ENCODE assay signal across 8 cellular contexts in the genomic region with DNA sequence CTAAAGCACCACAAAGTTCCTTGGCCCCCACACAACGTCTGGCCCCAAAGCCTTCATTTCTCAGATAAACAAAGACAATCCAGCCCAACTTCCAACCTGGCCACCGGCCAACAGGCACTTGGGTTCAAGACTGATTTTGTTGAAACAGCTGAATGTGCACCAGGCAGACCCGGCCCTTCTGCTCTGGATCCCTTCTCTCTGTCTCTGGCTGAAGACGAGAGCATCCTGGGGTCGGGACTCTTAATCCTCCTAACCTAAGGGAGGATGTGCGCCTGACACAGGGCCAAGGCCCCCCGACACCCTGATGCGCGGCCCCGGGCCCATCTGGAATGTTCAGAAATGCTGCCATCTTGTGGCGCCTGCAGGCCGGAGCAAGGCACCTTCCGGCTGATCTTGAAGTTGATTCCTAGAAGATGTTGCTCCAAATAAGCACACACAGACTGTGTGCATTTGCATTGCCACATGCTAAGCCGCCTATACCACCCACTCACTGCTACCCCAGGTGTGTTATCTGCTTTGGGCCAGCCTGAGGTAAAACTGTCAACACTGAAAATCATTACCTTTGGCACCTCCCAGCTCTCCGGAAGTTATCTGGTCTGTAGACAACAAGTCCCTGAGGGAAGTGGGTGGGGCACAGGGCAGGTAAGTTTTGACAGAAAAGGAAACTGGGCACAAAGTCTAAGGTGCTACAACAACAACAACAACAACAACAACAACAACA.
DNase-seq lines count a peak whose midpoint lies in the region; ATAC-seq, FAIRE-seq and TF ChIP-seq lines count a peak whose summit lies in the region.

No MANE protein-coding gene starts in this region.

- no peak overlapping the region for H3K9ac ChIP-seq in kidney (ENCODE audit: low read length in 2 of 2)

- no peaks in the 10 kb centered on the region for H3K27me3 ChIP-seq in brain microvascular endothelial cell (replicated peaks)

- H3K4me3 ChIP-seq in NB4 (ENCODE audit: low read depth, low read length) (no peak overlapping the region), brain microvascular endothelial cell (ENCODE audit: low read depth, low read length) (no peak overlapping the region), kidney (ENCODE audit: low read length in 2 of 2) (no peak overlapping the region)

- TF ChIP-seq POLR2A in NB4 (IDR thresholded peaks at IDR 0.05; ENCODE audit: extremely low read depth, insufficient read length), result no peak

- no peaks in the 10 kb centered on the region for H3K4me1 ChIP-seq in kidney (ENCODE audit: control insufficient read depth in 1 of 2, insufficient read depth in 1 of 2, low read depth in 1 of 2, low read length in 2 of 2)

- DNase-seq in stimulated activated CD4-positive, alpha-beta T cell treated with anti-CD3 and anti-CD28 coated beads, Interleukin-15, amount 100 ng/mL, for 24 hours, result peak; percentile 40
- DNase-seq in stimulated activated CD4-positive, alpha-beta T cell treated with anti-CD3 and anti-CD28 coated beads, Interleukin-12 subunit alpha, Interleukin-12 subunit beta, amount 100 ng/mL, for 4 hours, result no peak
- DNase-seq in NB4 (ENCODE audit: low read depth) (peak; percentile 48), brain microvascular endothelial cell (peak; percentile 33), kidney (peak; percentile 76), superior temporal gyrus (ENCODE audit: extremely low spot score) (peak; percentile 43), NCI-H524 treated with DMSO at 0.1 percent for 48 hours (lab: John Stamatoyannopoulos, UW) (no peak)

- H3K36me3 ChIP-seq in brain microvascular endothelial cell (replicated peaks) (no peaks in the 10 kb centered on the region), kidney (ENCODE audit: control insufficient read depth in 1 of 2, insufficient read depth in 2 of 2, low read length in 2 of 2) (no peaks in the 10 kb centered on the region)

- intact Hi-C loops in kidney (cut with DNase I), result no loop called here

- no peak for ATAC-seq in GM19035 (IDR thresholded peaks at IDR 0.05; ENCODE audit: unreplicated experiment)

- in situ Hi-C loops in brain microvascular endothelial cell (cut with HindIII; ENCODE audit: low pct_ligation_motif_present, low sequenced_read_pairs), result no loop called here

- no peaks in the 10 kb centered on the region for H3K9me3 ChIP-seq in kidney (ENCODE audit: control insufficient read depth in 1 of 2, low read length in 2 of 2)

- no peak for FAIRE-seq in kidney (lab: Jason Lieb, UNC)

- H3K27ac ChIP-seq in brain microvascular endothelial cell (no peak overlapping the region), kidney (ENCODE audit: low read depth in 2 of 2, low read length in 2 of 2) (no peak overlapping the region)

- peak; percentile 84 for TF ChIP-seq CTCF in NB4 (IDR thresholded peaks at IDR 0.05; ENCODE audit: low read depth, low read length)
- TF ChIP-seq CTCF in brain microvascular endothelial cell (IDR thresholded peaks at IDR 0.05; ENCODE audit: low read depth, low read length, missing control alignments), result peak; percentile 85
- peak; percentile 39 for TF ChIP-seq CTCF in kidney (IDR thresholded peaks at IDR 0.05; ENCODE audit: borderline replicate concordance, extremely low read depth, insufficient read depth)

Comparison
In these comparisons a context has a peak if more than half of its experiments do, and no peak if none do; other contexts are left out.
1. DNase-seq: peak in stimulated activated CD4-positive, alpha-beta T cell treated with anti-CD3 and anti-CD28 coated beads, Interleukin-15, amount 100 ng/mL, for 24 hours (single experiment), NB4 (single experiment), brain microvascular endothelial cell (single experiment), kidney (single experiment) and superior temporal gyrus (single experiment); none in stimulated activated CD4-positive, alpha-beta T cell treated with anti-CD3 and anti-CD28 coated beads, Interleukin-12 subunit alpha, Interleukin-12 subunit beta, amount 100 ng/mL, for 4 hours (single experiment) and NCI-H524 treated with DMSO at 0.1 percent for 48 hours (single experiment).
2. Peak in every context shown above with its lines, with median percentiles within 50 percentile points of each other: CTCF ChIP-seq.